In the genomic region with DNA sequence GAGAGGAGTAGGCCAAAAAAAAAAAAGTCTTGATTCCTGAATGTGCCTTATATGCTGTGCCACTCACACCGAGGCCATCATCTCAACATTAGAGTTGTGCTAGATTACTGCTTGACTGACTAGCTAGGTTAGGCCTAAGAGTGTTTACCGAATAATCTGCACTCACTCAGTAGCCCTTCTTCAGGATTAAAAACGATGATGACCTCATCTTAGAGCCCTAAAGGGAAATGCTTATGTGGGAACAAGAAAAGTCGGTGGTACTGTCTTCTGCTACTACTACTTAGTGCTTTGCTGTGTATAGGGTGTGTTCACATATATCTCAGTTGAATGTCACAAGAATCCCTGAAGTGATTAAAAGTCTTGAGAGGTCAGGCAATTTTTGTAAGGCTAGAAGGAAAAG, we compare ENCODE assay signal across 16 cellular contexts. TPM values are rescaled to one million over a fixed set of nuclear protein-coding genes. Genes with fewer than 3 reads are reported as not detected.
DNase-seq lines count a peak whose midpoint lies in the region; ATAC-seq lines count a peak whose summit lies in the region.
"Had no signal": no experiment of that assay in that cellular context is flagged by ENCODE, and none has a peak within 500 bp of the region (broad histone marks: within the 10 kb centered on the region; RNA-seq: fewer than 3 reads in every experiment).

No MANE protein-coding gene starts in this region.

- WGBS in mesodermal cell (ENCODE audit: insufficient coverage in 2 of 2), 2 experiments = 93 to 100% methylated on average over 2 of the region's 4 CpGs

- H3K4me1 ChIP-seq in mesodermal cell (ENCODE audit: control insufficient read depth, insufficient read depth, low read length, poor library complexity, severe bottlenecking) = no peaks in the 10 kb centered on the region

- peaks cover 84% of the 10 kb centered on the region for H3K36me3 ChIP-seq in mesodermal cell (ENCODE audit: control insufficient read depth, insufficient read depth, low read length)

- peaks cover 5% of the 10 kb centered on the region for H3K4me1 Mint-ChIP-seq in stimulated activated naive CD8-positive, alpha-beta T cell treated with anti-CD3 and anti-CD28 coated beads, Interleukin-15, amount 100 ng/mL, for 72 hours

- H3K27ac ChIP-seq in caudate nucleus (ENCODE audit: low read depth, low read length) (peak overlapping the region; percentile 65), mesodermal cell (ENCODE audit: low read depth, low read length, severe bottlenecking) (peak overlapping the region; percentile 26)
- H3K27ac ChIP-seq: HL-60 had no signal

- no peak for ATAC-seq in stimulated activated naive CD8-positive, alpha-beta T cell treated with anti-CD3 and anti-CD28 coated beads, Interleukin-15, amount 100 ng/mL, for 72 hours
- no peak for ATAC-seq in stimulated activated naive CD8-positive, alpha-beta T cell treated with anti-CD3 and anti-CD28 coated beads, Interleukin-15, Interleukin-2, amounts not matched to agents 100 U/mL and 50 U/mL, for 24 hours
- ATAC-seq in GM18520 (IDR thresholded peaks at IDR 0.05; ENCODE audit: unreplicated experiment) (no peak), GM18867 (IDR thresholded peaks at IDR 0.05; ENCODE audit: unreplicated experiment) (no peak)
- ATAC-seq: GM23338 had no signal

- H3K27ac Mint-ChIP-seq in stimulated activated naive CD8-positive, alpha-beta T cell treated with anti-CD3 and anti-CD28 coated beads, Interleukin-15, amount 100 ng/mL, for 72 hours = peak overlapping the region; percentile 16 to 74

- H3K9me3 ChIP-seq in mesodermal cell (ENCODE audit: control insufficient read depth, low read length) = no peaks in the 10 kb centered on the region

- H3K27me3 Mint-ChIP-seq in stimulated activated naive CD8-positive, alpha-beta T cell treated with anti-CD3 and anti-CD28 coated beads, Interleukin-15, amount 100 ng/mL, for 72 hours = no peaks in the 10 kb centered on the region
- H3K27me3 Mint-ChIP-seq: CD4-positive, CD25-positive, alpha-beta regulatory T cell had no signal

- no peak overlapping the region for H3K4me3 ChIP-seq in mesodermal cell (ENCODE audit: extremely low read depth, insufficient read depth, low read length, poor library complexity, severe bottlenecking)
- H3K4me3 ChIP-seq: GM23338 had no signal

- no peaks in the 10 kb centered on the region for H3K9me3 Mint-ChIP-seq in stimulated activated naive CD8-positive, alpha-beta T cell treated with anti-CD3 and anti-CD28 coated beads, Interleukin-15, amount 100 ng/mL, for 72 hours
- H3K9me3 Mint-ChIP-seq: GM23338 had no signal

- no peak overlapping the region for H3K4me3 Mint-ChIP-seq in stimulated activated naive CD8-positive, alpha-beta T cell treated with anti-CD3 and anti-CD28 coated beads, Interleukin-15, amount 100 ng/mL, for 72 hours
- H3K4me3 Mint-ChIP-seq: CD4-positive, CD25-positive, alpha-beta regulatory T cell; GM23338 had no signal

- DNase-seq in stimulated activated naive CD8-positive, alpha-beta T cell treated with anti-CD3 and anti-CD28 coated beads, Interleukin-15, amount 100 ng/mL, for 72 hours = no peak
- no peak for DNase-seq in stimulated activated naive CD8-positive, alpha-beta T cell treated with anti-CD3 and anti-CD28 coated beads, Interleukin-15, Interleukin-2, amounts not matched to agents 100 U/mL and 50 U/mL, for 24 hours
- DNase-seq in caudate nucleus (lab: John Stamatoyannopoulos, UW) = no peak
- DNase-seq in stimulated activated CD4-positive, alpha-beta T cell treated with anti-CD3 and anti-CD28 coated beads, Interleukin-4, amount 100 ng/mL, for 24 hours = no peak
- DNase-seq: Calu3; CD4-positive, CD25-positive, alpha-beta regulatory T cell; DMS79; KG1; NCI-H1092; NCI-H2227 treated with DMSO at 0.1 percent for 48 hours; NCI-H526 had no signal

RNA-seq across cellular contexts. Expression of gene THOC1, which starts 54.3 kb away (rescaled TPM):
- polyA plus RNA-seq in mesodermal cell (2013, experiment 1 of 2) = 43.8 TPM
- 41.7 TPM for polyA plus RNA-seq in mesodermal cell (2013, experiment 2 of 2)

RNA-seq across cellular contexts. Expression of gene USP14, which starts 55.1 kb away (rescaled TPM):
- polyA plus RNA-seq in mesodermal cell (2013, experiment 1 of 2) = 79.1 TPM
- 85.8 TPM for polyA plus RNA-seq in mesodermal cell (2013, experiment 2 of 2)
